ENCODE assay signal across 9 cellular contexts in genomic region chr10:26969145-26969926, GRCh38.
DNase-seq lines count a peak whose midpoint lies in the region; ATAC-seq lines count a peak whose summit lies in the region.
"Had no signal": no experiment of that assay in that cellular context is flagged by ENCODE, and none has a peak within 500 bp of the region (broad histone marks: within the 10 kb centered on the region; RNA-seq: fewer than 3 reads in every experiment).

No MANE protein-coding gene starts in this region.

- H3K9me3 Mint-ChIP-seq in activated naive CD4-positive, alpha-beta T cell treated with anti-CD3 and anti-CD28 coated beads, Interleukin-2, amount 50 U/mL, for 72 hours, result peaks cover 3 to 6% of the 10 kb centered on the region in 2 donors
- peaks cover 3% of the 10 kb centered on the region for H3K9me3 Mint-ChIP-seq in activated naive CD4-positive, alpha-beta T cell treated with anti-CD3 and anti-CD28 coated beads for 36 hours
- no peaks in the 10 kb centered on the region for H3K9me3 Mint-ChIP-seq in stimulated activated naive CD8-positive, alpha-beta T cell treated with anti-CD3 and anti-CD28 coated beads, Interleukin-15, amount 100 ng/mL, for 72 hours

- CTCF ChIA-PET in activated naive CD4-positive, alpha-beta T cell treated with anti-CD3 and anti-CD28 coated beads for 36 hours (lab: Charles Lee), result no interaction called here

- H3K27ac Mint-ChIP-seq in activated naive CD4-positive, alpha-beta T cell treated with anti-CD3 and anti-CD28 coated beads, Interleukin-2, amount 50 U/mL, for 72 hours, result peak overlapping the region in 1 of 2 donors; percentile 0
- no peak overlapping the region for H3K27ac Mint-ChIP-seq in activated naive CD4-positive, alpha-beta T cell treated with anti-CD3 and anti-CD28 coated beads for 36 hours
- peak overlapping the region; percentile 69 to 85 for H3K27ac Mint-ChIP-seq in stimulated activated naive CD8-positive, alpha-beta T cell treated with anti-CD3 and anti-CD28 coated beads, Interleukin-15, amount 100 ng/mL, for 72 hours

- H3K27me3 Mint-ChIP-seq in activated naive CD4-positive, alpha-beta T cell treated with anti-CD3 and anti-CD28 coated beads for 36 hours (ENCODE audit: low read depth), result no peaks in the 10 kb centered on the region
- no peaks in the 10 kb centered on the region for H3K27me3 Mint-ChIP-seq in stimulated activated naive CD8-positive, alpha-beta T cell treated with anti-CD3 and anti-CD28 coated beads, Interleukin-15, amount 100 ng/mL, for 72 hours

- DNase-seq in activated naive CD4-positive, alpha-beta T cell treated with anti-CD3 and anti-CD28 coated beads, Interleukin-2, amount 50 U/mL, for 72 hours (ENCODE audit: low spot score in 2 of 2), result peak in 1 of 2 donors; percentile 27
- DNase-seq in activated naive CD4-positive, alpha-beta T cell treated with anti-CD3 and anti-CD28 coated beads for 36 hours, result no peak
- DNase-seq in stimulated activated naive CD8-positive, alpha-beta T cell treated with anti-CD3 and anti-CD28 coated beads, Interleukin-15, amount 100 ng/mL, for 72 hours, result peak; percentile 26 to 31
- DNase-seq in HT-29 (ENCODE audit: low spot score), result no peak
- DNase-seq in DMS79 treated with DMSO at 0.1 percent for 48 hours (lab: John Stamatoyannopoulos, UW), result no peak
- no peak for DNase-seq in activated effector memory CD4-positive, alpha-beta T cell treated with anti-CD3 and anti-CD28 coated beads, Interleukin-2, amount 50 U/mL, for 16 hours
- DNase-seq: SHP77 had no signal

- H3K4me1 Mint-ChIP-seq in activated naive CD4-positive, alpha-beta T cell treated with anti-CD3 and anti-CD28 coated beads for 36 hours (ENCODE audit: low read depth), result peaks cover 5% of the 10 kb centered on the region
- peaks cover 33% of the 10 kb centered on the region for H3K4me1 Mint-ChIP-seq in stimulated activated naive CD8-positive, alpha-beta T cell treated with anti-CD3 and anti-CD28 coated beads, Interleukin-15, amount 100 ng/mL, for 72 hours

- no peak overlapping the region for H3K4me3 Mint-ChIP-seq in activated naive CD4-positive, alpha-beta T cell treated with anti-CD3 and anti-CD28 coated beads for 36 hours
- peak overlapping the region; percentile 42 to 46 for H3K4me3 Mint-ChIP-seq in stimulated activated naive CD8-positive, alpha-beta T cell treated with anti-CD3 and anti-CD28 coated beads, Interleukin-15, amount 100 ng/mL, for 72 hours

- ATAC-seq in activated naive CD4-positive, alpha-beta T cell treated with anti-CD3 and anti-CD28 coated beads, Interleukin-2, amount 50 U/mL, for 72 hours, result peak; percentile 59 to 94
- ATAC-seq in GM21737 (IDR thresholded peaks at IDR 0.05; ENCODE audit: unreplicated experiment), result peak; percentile 81
- peak; percentile 87 for ATAC-seq in HG03439 (IDR thresholded peaks at IDR 0.05; ENCODE audit: unreplicated experiment)
- peak; percentile 96 for ATAC-seq in stimulated activated naive CD8-positive, alpha-beta T cell treated with anti-CD3 and anti-CD28 coated beads, Interleukin-15, amount 100 ng/mL, for 72 hours

- intact Hi-C loops in activated naive CD4-positive, alpha-beta T cell treated with anti-CD3 and anti-CD28 coated beads for 36 hours (cut with micrococcal nuclease), result no loop called here

- peaks cover 0 to 13% of the 10 kb centered on the region in 2 donors for H3K36me3 Mint-ChIP-seq in activated naive CD4-positive, alpha-beta T cell treated with anti-CD3 and anti-CD28 coated beads, Interleukin-2, amount 50 U/mL, for 72 hours
- peaks cover 13% of the 10 kb centered on the region for H3K36me3 Mint-ChIP-seq in activated naive CD4-positive, alpha-beta T cell treated with anti-CD3 and anti-CD28 coated beads for 36 hours (ENCODE audit: low read depth)

Comparison
In these comparisons a context has a peak if more than half of its experiments do, and no peak if none do; other contexts are left out.
1. DNase-seq: peak in stimulated activated naive CD8-positive, alpha-beta T cell treated with anti-CD3 and anti-CD28 coated beads, Interleukin-15, amount 100 ng/mL, for 72 hours (2 of 2); none in activated naive CD4-positive, alpha-beta T cell treated with anti-CD3 and anti-CD28 coated beads for 36 hours (single experiment), HT-29 (single experiment), DMS79 treated with DMSO at 0.1 percent for 48 hours (single experiment) and activated effector memory CD4-positive, alpha-beta T cell treated with anti-CD3 and anti-CD28 coated beads, Interleukin-2, amount 50 U/mL, for 16 hours (single experiment).
2. Peak in every context shown above with its lines, with median percentiles within 50 percentile points of each other: ATAC-seq.